Comparison of ENCODE assay signal across 8 cellular contexts in the genomic region with DNA sequence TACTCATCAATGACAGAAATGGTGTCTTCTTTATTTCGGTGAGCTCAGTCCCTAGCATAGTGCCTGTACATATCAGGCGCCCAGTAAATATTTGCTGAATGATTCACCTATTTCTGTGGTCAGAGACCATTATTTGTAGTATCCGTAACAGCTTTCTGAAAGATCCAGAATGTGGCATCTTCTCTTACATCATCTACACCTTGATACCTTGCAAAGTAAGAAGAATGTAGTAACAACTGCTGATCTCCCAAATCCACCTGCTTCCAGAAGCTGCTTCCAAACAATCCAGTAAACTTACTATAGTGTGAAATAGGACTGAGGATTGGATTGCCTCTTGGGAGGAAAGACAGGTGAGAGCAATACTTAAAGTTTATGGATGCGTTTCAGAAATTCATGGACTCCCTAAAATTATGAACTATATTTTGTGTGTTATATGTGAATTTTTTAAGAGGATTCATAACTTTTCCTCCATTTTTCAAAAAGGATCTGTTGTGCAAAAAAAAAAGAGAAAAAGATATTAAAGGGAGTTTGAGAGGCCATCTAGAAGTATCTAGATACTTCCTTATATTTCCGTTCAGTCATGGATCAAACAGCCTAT. TPM values are rescaled to one million over a fixed set of nuclear protein-coding genes. Genes with fewer than 3 reads are reported as not detected.
DNase-seq lines count a peak whose midpoint lies in the region; ATAC-seq, FAIRE-seq and TF ChIP-seq lines count a peak whose summit lies in the region.

No MANE protein-coding gene starts in this region.

- no peaks in the 10 kb centered on the region for H3K9me1 ChIP-seq in endothelial cell of umbilical vein (replicated peaks; ENCODE audit: control insufficient read depth, extremely low read depth, insufficient read depth, low read length)

- BruUV-seq in PC-3 (replicated peaks; lab: Mats Ljungman, UMichigan) (no TSS peak), endothelial cell of umbilical vein (replicated peaks; lab: Mats Ljungman, UMichigan) (no TSS peak)

- dilution Hi-C loops in endothelial cell of umbilical vein (cut with MboI; ENCODE audit: extremely low pct_ligation_motif_present, low sequenced_read_pairs): no loop called here

- no peak for TF ChIP-seq POLR2A in endothelial cell of umbilical vein (IDR thresholded peaks at IDR 0.05; ENCODE audit: low read depth, low read length)
- no peak for TF ChIP-seq POLR2A in prostate gland (IDR thresholded peaks at IDR 0.05)

- H3F3A ChIP-seq in GM23248 (ENCODE audit: insufficient read depth) (peaks cover 24% of the 10 kb centered on the region), PC-3 (ENCODE audit: low read length, unreplicated experiment) (no peaks in the 10 kb centered on the region)

- H3K4me1 ChIP-seq in GM23248 (ENCODE audit: insufficient read depth) (peaks cover 29% of the 10 kb centered on the region), PC-3 (ENCODE audit: insufficient read depth, low read length) (peaks cover 26% of the 10 kb centered on the region), endothelial cell of umbilical vein (ENCODE audit: control insufficient read depth, extremely low read depth, insufficient read depth, low read length) (peaks cover 16% of the 10 kb centered on the region), prostate gland (replicated peaks) (no peaks in the 10 kb centered on the region)

- TF ChIP-seq CTCF in PC-3 (conservative IDR thresholded peaks at IDR 0.05; ENCODE audit: low read depth, low read length) (no peak), endothelial cell of umbilical vein (IDR thresholded peaks at IDR 0.05; ENCODE audit: extremely low read depth in 1 of 2, insufficient read depth in 1 of 2, low read depth in 1 of 2, low read length in 2 of 2) (no peak), prostate gland (IDR thresholded peaks at IDR 0.05) (no peak), D721Med (IDR thresholded peaks at IDR 0.05; ENCODE audit: insufficient read depth, missing control alignments) (no peak)

- in situ Hi-C loops in GM23248 (cut with MboI): no loop called here

- H3K79me2 ChIP-seq in GM23248 (ENCODE audit: insufficient read depth) (peaks cover 34% of the 10 kb centered on the region), PC-3 (ENCODE audit: low read length) (peaks cover 39% of the 10 kb centered on the region), endothelial cell of umbilical vein (ENCODE audit: control insufficient read depth, insufficient read depth, low read length) (peaks cover 38% of the 10 kb centered on the region)

- H3K27me3 ChIP-seq in GM23248 (replicated peaks; ENCODE audit: insufficient read depth): no peaks in the 10 kb centered on the region
- H3K27me3 ChIP-seq in PC-3 (ENCODE audit: low read length): no peaks in the 10 kb centered on the region
- peaks cover 0 to 5% of the 10 kb centered on the region in 2 experiments for H3K27me3 ChIP-seq in endothelial cell of umbilical vein (ENCODE audit: control insufficient read depth in 2 of 2, insufficient read depth in 2 of 2, low read length in 2 of 2)
- no peaks in the 10 kb centered on the region for H3K27me3 ChIP-seq in prostate gland (replicated peaks; ENCODE audit: insufficient read depth)

- H2AFZ ChIP-seq in GM23248: peak overlapping the region; percentile 93
- H2AFZ ChIP-seq in PC-3 (ENCODE audit: low read length): peak overlapping the region; percentile 70
- H2AFZ ChIP-seq in endothelial cell of umbilical vein (ENCODE audit: low read depth, low read length): peak overlapping the region; percentile 94

- H4K20me1 ChIP-seq in GM23248 (ENCODE audit: insufficient read depth): no peaks in the 10 kb centered on the region; the same call in 1 of the 2 replicates
- 0 out of 2 replicates have a peak, but pooled peaks cover 8% of the 10 kb centered on the region for H4K20me1 ChIP-seq in PC-3 (ENCODE audit: low read length)
- peaks cover 2% of the 10 kb centered on the region for H4K20me1 ChIP-seq in endothelial cell of umbilical vein (replicated peaks; ENCODE audit: control insufficient read depth, extremely low read depth, insufficient read depth, low read length)

- 68 to 70% methylated on average over 5 of the region's 5 CpGs for WGBS in GM23248 (ENCODE audit: low coverage in 1 of 2, low lambda C conversion rate in 2 of 2, missing lambda C conversion rate in 2 of 2), 2 experiments
- WGBS in prostate gland: 57% methylated on average over 5 of the region's 5 CpGs

- H3K36me3 ChIP-seq in GM23248 (ENCODE audit: low read depth) (no peaks in the 10 kb centered on the region), PC-3 (ENCODE audit: low read depth, low read length) (no peaks in the 10 kb centered on the region), endothelial cell of umbilical vein (ENCODE audit: control insufficient read depth in 2 of 2, extremely low read depth in 1 of 2, insufficient read depth in 2 of 2, low read length in 2 of 2) (peaks cover 0 to 1% of the 10 kb centered on the region in 2 experiments), prostate gland (no peaks in the 10 kb centered on the region)

- H3K9me3 ChIP-seq in GM23248 (ENCODE audit: low read depth) (no peaks in the 10 kb centered on the region), PC-3 (ENCODE audit: low read length) (no peaks in the 10 kb centered on the region), endothelial cell of umbilical vein (replicated peaks; ENCODE audit: control insufficient read depth, insufficient read depth, low read length) (no peaks in the 10 kb centered on the region), prostate gland (no peaks in the 10 kb centered on the region)

- CTCF ChIA-PET in PC-3 (lab: Charles Lee): interaction anchor here (0.5 to 1.2 kb wide), 4 partner anchors 27 to 178 kb away, joined by 3 to 4 read pairs (median 3); no protein-coding TSS in a partner anchor
- CTCF ChIA-PET in endothelial cell of umbilical vein (lab: Charles Lee): interaction anchor here (1.0 to 1.2 kb wide), 3 partner anchors 14 to 27 kb away, joined by 6 to 12 read pairs (median 6); no protein-coding TSS in a partner anchor

- intact Hi-C loops in PC-3 (cut with micrococcal nuclease) (loop anchor here (10.0 kb wide), 1 partner anchor 206 kb away; no protein-coding TSS in a partner anchor), endothelial cell of umbilical vein (cut with micrococcal nuclease) (loop anchor here (2.0 to 10.0 kb wide), 3 partner anchors 56 to 206 kb away; partner anchors contain the start of genes DTNB and RAB10), prostate gland (cut with DNase I) (loop anchor here (10.0 kb wide), 1 partner anchor 204 kb away; the partner anchor contains the start of gene DTNB)

- POLR2A ChIA-PET in PC-3 (lab: Charles Lee; ENCODE audit: unreplicated experiment): interaction anchor here (0.5 to 0.9 kb wide), 3 partner anchors 133 to 321 kb away, joined by 3 to 4 read pairs (median 3); no protein-coding TSS in a partner anchor
- POLR2A ChIA-PET in endothelial cell of umbilical vein (lab: Charles Lee): interaction anchor here (0.6 to 1.0 kb wide), 2 partner anchors 26 to 1389 kb away, joined by 3 to 4 read pairs; no protein-coding TSS in a partner anchor

- H3K4me2 ChIP-seq in GM23248 (ENCODE audit: unreplicated experiment): peak overlapping the region; percentile 84
- H3K4me2 ChIP-seq in PC-3 (ENCODE audit: low read length): peak overlapping the region; percentile 83
- peak overlapping the region; percentile 76 for H3K4me2 ChIP-seq in endothelial cell of umbilical vein (ENCODE audit: insufficient read depth, low read length)

- H3K4me3 ChIP-seq in GM23248 (peak overlapping the region; percentile 76), PC-3 (ENCODE audit: low read length) (peak overlapping the region; percentile 62), endothelial cell of umbilical vein (replicated peaks in 1 of 3; ENCODE audit: insufficient read depth in 1 of 3, low read depth in 1 of 3, low read length in 3 of 3) (no peak overlapping the region), prostate gland (peak overlapping the region; percentile 71 to 91)

- peak; percentile 68 for DNase-seq in GM23248
- DNase-seq in PC-3: peak; percentile 89
- peak; percentile 5 for DNase-seq in endothelial cell of umbilical vein (ENCODE audit: low read depth, low spot score)
- no peak for DNase-seq in prostate gland (ENCODE audit: low spot score)
- DNase-seq in putamen (ENCODE audit: low spot score): no peak
- DNase-seq in D721Med (ENCODE audit: insufficient read length, low spot score): no peak
- DNase-seq in KG1 (lab: John Stamatoyannopoulos, UW): no peak

- H3K27ac ChIP-seq in GM23248: peak overlapping the region; percentile 69
- peak overlapping the region; percentile 68 for H3K27ac ChIP-seq in PC-3 (ENCODE audit: low read length)
- H3K27ac ChIP-seq in endothelial cell of umbilical vein (ENCODE audit: insufficient read depth, low read depth, low read length): peak overlapping the region; percentile 8
- H3K27ac ChIP-seq in prostate gland: peak overlapping the region; percentile 87 to 92

- FAIRE-seq in endothelial cell of umbilical vein (lab: Jason Lieb, UNC) (no peak), D721Med (lab: Jason Lieb, UNC) (no peak)

- H3K9me2 ChIP-seq in GM23248 (ENCODE audit: insufficient read depth) (no peaks in the 10 kb centered on the region), PC-3 (replicated peaks; ENCODE audit: low read length) (no peaks in the 10 kb centered on the region)

- peak; percentile 57 for ATAC-seq in PC-3
- no peak for ATAC-seq in GM18867 (IDR thresholded peaks at IDR 0.05; ENCODE audit: unreplicated experiment)

- peak overlapping the region; percentile 71; the same call in 1 of the 2 replicates for H3K9ac ChIP-seq in GM23248
- H3K9ac ChIP-seq in PC-3 (ENCODE audit: low read length): peak overlapping the region; percentile 54; the same call in 1 of the 2 replicates
- no peak overlapping the region for H3K9ac ChIP-seq in endothelial cell of umbilical vein (replicated peaks; ENCODE audit: extremely low read depth, insufficient read depth, low read length)

TF ChIP-seq in endothelial cell of umbilical vein, 7 proteins besides CTCF, POLR2A, EP300 and RAD21 (continues in another document):
- TF ChIP-seq GATA2 (IDR thresholded peaks at IDR 0.05; ENCODE audit: insufficient read depth, insufficient read length, low read depth, low read length): no peak
- no peak for TF ChIP-seq MYC (IDR thresholded peaks at IDR 0.05; ENCODE audit: low read depth, low read length)
- TF ChIP-seq FOS (IDR thresholded peaks at IDR 0.05; ENCODE audit: borderline replicate concordance, insufficient read depth, low read length): no peak

RNA-seq across cellular contexts. Expression of gene ASXL2, which starts 0.9 kb away (rescaled TPM):
- 7.0 and 9.5 TPM in 2 replicates for total RNA-seq in GM23248 (2014; rRNA removed; shearing (Covaris generic))
- 4.5 and 4.9 TPM in 2 replicates for polyA plus RNA-seq in GM23248 (2016; fragmentation: Nextera tagmentation; extraction: Ambion mirVana)
- 11.5 and 18.7 TPM in 2 replicates for total RNA-seq in PC-3 (2014; rRNA removed)
- 30.6 and 33.8 TPM in 2 replicates for total RNA-seq in endothelial cell of umbilical vein
- polyA plus RNA-seq in endothelial cell of umbilical vein: 5.2 and 6.1 TPM in 2 replicates
- 7.0 and 7.3 TPM in 2 replicates for polyA plus RNA-seq in endothelial cell of umbilical vein (2011; cell fraction: cytosol; rRNA removed)
- 15.2 and 16.0 TPM in 2 replicates for polyA plus RNA-seq in endothelial cell of umbilical vein (2011; cell fraction: nucleus; rRNA removed)
- polyA plus RNA-seq in endothelial cell of umbilical vein (2012): 14.5 and 16.9 TPM in 2 replicates
- 18.7 and 20.8 TPM in 2 replicates for polyA minus RNA-seq in endothelial cell of umbilical vein
- polyA minus RNA-seq in endothelial cell of umbilical vein (2011; cell fraction: cytosol; rRNA and poly(A)+ RNA removed): 14.2 TPM
- polyA minus RNA-seq in endothelial cell of umbilical vein (2011; cell fraction: nucleus; rRNA and poly(A)+ RNA removed): 19.4 and 27.7 TPM in 2 replicates
- total RNA-seq in prostate gland: 10 to 100 TPM; 15.8 to 36.1 TPM

Comparison
In these comparisons a context has a peak if more than half of its experiments do, and no peak if none do; other contexts are left out.
1. DNase-seq: peak in GM23248 (single experiment), PC-3 (single experiment) and endothelial cell of umbilical vein (single experiment); none in prostate gland (single experiment), putamen (single experiment), D721Med (single experiment) and KG1 (single experiment).
2. H3K27ac ChIP-seq: peak in every context shown above with its lines; median percentile 90 in prostate gland; 69 in GM23248; 68 in PC-3; 8 in endothelial cell of umbilical vein.
3. H3K4me3 ChIP-seq: peak in GM23248 (single experiment), PC-3 (single experiment) and prostate gland (2 of 2); none in endothelial cell of umbilical vein (0 of 3).
4. Peak in every context shown above with its lines, with median percentiles within 50 percentile points of each other: H2AFZ ChIP-seq and H3K4me2 ChIP-seq.